ENCODE assay signal across 19 cellular contexts in the genomic region with DNA sequence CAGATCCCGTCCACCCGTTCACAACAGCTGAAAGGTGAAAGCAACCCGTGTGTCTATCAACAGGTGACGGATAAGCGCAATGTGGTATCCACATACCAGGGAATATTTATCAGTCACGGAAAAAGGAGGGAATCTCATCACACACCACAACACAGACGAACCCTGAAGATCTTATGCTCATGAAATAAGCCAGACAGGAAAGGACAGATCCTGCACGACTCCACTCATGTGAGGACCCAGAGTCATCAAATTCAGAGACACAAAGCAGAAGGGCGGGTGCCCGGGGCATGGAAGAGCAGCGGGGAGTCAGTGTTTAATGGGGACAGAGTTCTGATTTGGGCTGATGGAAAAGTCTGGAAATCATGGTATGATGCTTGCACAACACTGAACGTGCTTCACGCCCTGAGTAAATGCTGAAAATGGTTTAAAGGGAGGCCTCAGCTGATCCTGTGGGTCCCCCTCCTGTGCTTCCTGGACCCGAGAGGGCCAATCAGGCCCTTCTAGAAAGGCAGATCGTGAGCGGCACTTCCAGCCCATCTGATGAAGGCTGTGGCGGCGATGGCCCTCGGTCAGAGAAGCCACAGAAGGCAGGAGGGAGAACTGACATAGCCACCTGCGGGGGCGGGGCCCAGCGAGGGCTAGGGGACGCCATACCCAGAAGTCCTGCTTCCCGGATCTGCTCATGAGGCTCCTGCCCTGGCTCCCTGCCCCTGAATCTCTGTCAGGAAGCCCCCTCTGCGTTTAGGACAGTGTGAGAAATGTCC. TPM values are rescaled to one million over a fixed set of nuclear protein-coding genes. Genes with fewer than 3 reads are reported as not detected.
"Had no signal": no experiment of that assay in that cellular context is flagged by ENCODE, and none has a peak within 500 bp of the region (broad histone marks: within the 10 kb centered on the region; RNA-seq: fewer than 3 reads in every experiment).

No MANE protein-coding gene starts in this region.

- H3K4me3 ChIP-seq: coronary artery, lung, pancreas, suprapubic skin had no signal

- H3K27ac Mint-ChIP-seq: activated B cell treated with CpG ODN at 0.5 μM for 24 hours; activated CD4-positive, alpha-beta T cell treated with anti-CD3 and anti-CD28 coated beads, Interleukin-2, amount 10 ng/mL, durations not matched to agents 24 days and 14 days; activated CD8-positive, alpha-beta T cell treated with anti-CD3 and anti-CD28 coated beads, Interleukin-2, amount 10 ng/mL, durations not matched to agents 7 days and 5 days; activated T-cell treated with anti-CD3 and anti-CD28 coated beads, Interleukin-2, amount 50 U/mL, for 72 hours; stimulated activated naive CD8-positive, alpha-beta T cell treated with anti-CD3 and anti-CD28 coated beads, Interleukin-15, Interleukin-2, amounts not matched to agents 100 ng/mL and 50 ng/mL, for 24 hours had no signal

- H3K27ac ChIP-seq: coronary artery, pancreas, suprapubic skin had no signal

- H3K4me3 Mint-ChIP-seq: activated B cell treated with CpG ODN at 0.5 μM for 24 hours; activated CD4-positive, alpha-beta T cell treated with anti-CD3 and anti-CD28 coated beads, Interleukin-2, amount 10 ng/mL, durations not matched to agents 24 days and 14 days; activated CD8-positive, alpha-beta T cell treated with anti-CD3 and anti-CD28 coated beads, Interleukin-2, amount 10 ng/mL, durations not matched to agents 7 days and 5 days; activated T-cell treated with anti-CD3 and anti-CD28 coated beads, Interleukin-2, amount 50 U/mL, for 72 hours; neural crest cell; stimulated activated naive CD8-positive, alpha-beta T cell treated with anti-CD3 and anti-CD28 coated beads, Interleukin-15, Interleukin-2, amounts not matched to agents 100 ng/mL and 50 ng/mL, for 24 hours had no signal

- H3K4me1 ChIP-seq: pancreas, suprapubic skin had no signal

- ATAC-seq: activated CD8-positive, alpha-beta T cell treated with anti-CD3 and anti-CD28 coated beads, Interleukin-2, amount 10 ng/mL, durations not matched to agents 7 days and 5 days; activated naive CD4-positive, alpha-beta T cell treated with anti-CD3 and anti-CD28 coated beads, Interleukin-2, amount 50 U/mL, for 72 hours; activated T-cell treated with anti-CD3 and anti-CD28 coated beads, Interleukin-2, amount 50 U/mL, for 72 hours; pancreas; sciatic nerve had no signal

- DNase-seq: activated B cell treated with CpG ODN at 0.5 μM for 24 hours; activated CD4-positive, alpha-beta T cell treated with anti-CD3 and anti-CD28 coated beads, Interleukin-2, amount 10 ng/mL, durations not matched to agents 24 days and 14 days; activated CD8-positive, alpha-beta memory T cell treated with anti-CD3 and anti-CD28 coated beads, Interleukin-2, amount 50 U/mL, for 4 hours; activated CD8-positive, alpha-beta T cell treated with anti-CD3 and anti-CD28 coated beads, Interleukin-2, amount 10 ng/mL, durations not matched to agents 7 days and 5 days; activated gamma-delta T cell; activated T-cell treated with anti-CD3 and anti-CD28 coated beads, Interleukin-2, amount 50 U/mL, for 72 hours; caudate nucleus; effector CD4-positive, alpha-beta T cell; foreskin fibroblast; trophoblast cell had no signal

- H3K36me3 ChIP-seq: pancreas, suprapubic skin had no signal

- H3K36me3 Mint-ChIP-seq: activated naive CD4-positive, alpha-beta T cell treated with anti-CD3 and anti-CD28 coated beads, Interleukin-2, amount 50 U/mL, for 72 hours had no signal

- H3K9me3 ChIP-seq: pancreas, suprapubic skin had no signal

- H3K27me3 ChIP-seq: pancreas had no signal

- H3K9me3 Mint-ChIP-seq: activated B cell treated with CpG ODN at 0.5 μM for 24 hours; activated CD4-positive, alpha-beta T cell treated with anti-CD3 and anti-CD28 coated beads, Interleukin-2, amount 10 ng/mL, durations not matched to agents 24 days and 14 days; activated naive CD4-positive, alpha-beta T cell treated with anti-CD3 and anti-CD28 coated beads, Interleukin-2, amount 50 U/mL, for 72 hours; activated T-cell treated with anti-CD3 and anti-CD28 coated beads, Interleukin-2, amount 50 U/mL, for 72 hours; neural crest cell; stimulated activated naive CD8-positive, alpha-beta T cell treated with anti-CD3 and anti-CD28 coated beads, Interleukin-15, Interleukin-2, amounts not matched to agents 100 ng/mL and 50 ng/mL, for 24 hours had no signal

- H3K4me1 Mint-ChIP-seq: activated B cell treated with CpG ODN at 0.5 μM for 24 hours; activated CD4-positive, alpha-beta T cell treated with anti-CD3 and anti-CD28 coated beads, Interleukin-2, amount 10 ng/mL, durations not matched to agents 24 days and 14 days; neural crest cell had no signal

RNA-seq across cellular contexts. Expression of gene WDR86, which starts 19.1 kb away (rescaled TPM):
- total RNA-seq: activated CD4-positive, alpha-beta T cell treated with anti-CD3 and anti-CD28 coated beads, Interleukin-2, amount 10 ng/mL, durations not matched to agents 24 days and 14 days; activated naive CD4-positive, alpha-beta T cell treated with anti-CD3 and anti-CD28 coated beads, Interleukin-2, amount 50 U/mL, for 72 hours; endothelial cell of umbilical vein had no signal
- polyA plus RNA-seq: endothelial cell of umbilical vein had no signal

RNA-seq across cellular contexts. Expression of gene CRYGN, which starts 49.2 kb away (rescaled TPM):
- total RNA-seq: activated B cell treated with CpG ODN at 0.5 μM for 24 hours; activated CD4-positive, alpha-beta T cell treated with anti-CD3 and anti-CD28 coated beads, Interleukin-2, amount 10 ng/mL, durations not matched to agents 24 days and 14 days; endothelial cell of umbilical vein; suprapubic skin had no signal
- polyA plus RNA-seq: endothelial cell of umbilical vein had no signal
